Comparison of ENCODE assay signal across 31 cellular contexts in the genomic region with DNA sequence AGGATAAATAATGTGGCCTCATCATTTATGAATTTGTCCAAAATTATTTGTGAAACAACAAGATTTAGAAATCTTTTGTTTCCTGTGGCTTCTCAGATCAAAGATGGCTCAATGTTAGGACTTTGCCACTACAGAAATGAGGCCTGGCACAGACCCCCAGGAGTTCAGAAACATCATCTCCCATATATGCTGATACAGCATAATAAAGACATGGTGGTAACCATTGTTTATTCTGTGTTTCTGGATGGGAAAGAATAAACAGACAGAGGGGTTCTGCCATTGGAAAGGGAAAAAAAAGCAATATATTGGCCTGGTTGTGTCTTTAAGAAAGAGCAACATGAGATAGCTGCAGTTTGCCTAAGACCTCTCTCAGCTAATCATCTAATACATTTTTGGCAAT. TPM values are rescaled to one million over a fixed set of nuclear protein-coding genes. Genes with fewer than 3 reads are reported as not detected.
DNase-seq lines count a peak whose midpoint lies in the region; ATAC-seq, FAIRE-seq and TF ChIP-seq lines count a peak whose summit lies in the region.
"Had no signal": no experiment of that assay in that cellular context is flagged by ENCODE, and none has a peak within 500 bp of the region (broad histone marks: within the 10 kb centered on the region; RNA-seq: fewer than 3 reads in every experiment).

No MANE protein-coding gene starts in this region.

- FAIRE-seq in HepG2 (lab: Jason Lieb, UNC) (no peak), K562 (lab: Jason Lieb, UNC) (no peak)
- FAIRE-seq: GM12878, GM12892, GM18507, GM19239 had no signal

- H3K27me3 ChIP-seq in HepG2 (ENCODE audit: control insufficient read depth in 1 of 2, insufficient read depth in 2 of 2, low read length in 2 of 2) (no peaks in the 10 kb centered on the region), right lobe of liver (no peaks in the 10 kb centered on the region), K562 (ENCODE audit: control insufficient read depth in 2 of 2, insufficient read depth in 2 of 2, low read length in 2 of 2) (no peaks in the 10 kb centered on the region), foreskin keratinocyte (no peaks in the 10 kb centered on the region)
- H3K27me3 ChIP-seq: BE2C, BLaER1 had no signal

- in situ Hi-C loops in HepG2 (cut with HindIII; ENCODE audit: extremely low pct_ligation_motif_present, low pct_unique_long_range_greater_than_20kb) (no loop called here), K562 (cut with MboI) (no loop called here)

- TF ChIP-seq POLR2A in HepG2 (IDR thresholded peaks at IDR 0.05; ENCODE audit: insufficient read depth in 1 of 2, low read depth in 2 of 2, low read length in 2 of 2) (no peak), right lobe of liver (IDR thresholded peaks at IDR 0.05) (no peak), K562 (conservative IDR thresholded peaks at IDR 0.05) (no peak)

- CTCF ChIA-PET in HepG2 (lab: Yijun Ruan, JAX; ENCODE audit: low intra/inter-chr PET ratio, low total read pairs) (no interaction called here), K562 (lab: Yijun Ruan, JAX; ENCODE audit: low intra/inter-chr PET ratio) (no interaction called here)
- CTCF ChIA-PET in activated CD4-positive, alpha-beta T cell treated with anti-CD3 and anti-CD28 coated beads for 36 hours (lab: Charles Lee): no interaction called here

- H3K4me3 Mint-ChIP-seq in activated CD4-positive, alpha-beta T cell treated with anti-CD3 and anti-CD28 coated beads for 36 hours: no peak overlapping the region
- H3K4me3 Mint-ChIP-seq: CD14-positive monocyte; CD4-positive, alpha-beta memory T cell; CD4-positive, CD25-positive, alpha-beta regulatory T cell; CD8-positive, alpha-beta memory T cell had no signal

- H2AFZ ChIP-seq in HepG2 (ENCODE audit: low read length) (no peak overlapping the region), K562 (ENCODE audit: low read depth, low read length) (no peak overlapping the region)

- TF ChIP-seq CTCF in HepG2 (CRISPR knock-in tag; IDR thresholded peaks at IDR 0.05) (no peak), right lobe of liver (IDR thresholded peaks at IDR 0.05) (no peak), K562 (IDR thresholded peaks at IDR 0.05 in 2 of 3, conservative IDR thresholded peaks at IDR 0.05 in 1 of 3; ENCODE audit: insufficient read depth in 2 of 3, low read depth in 1 of 3, low read length in 3 of 3) (no peak), foreskin keratinocyte (conservative IDR thresholded peaks at IDR 0.05) (no peak)

- H4K20me1 ChIP-seq in HepG2 (ENCODE audit: insufficient read depth, low read length) (no peaks in the 10 kb centered on the region), K562 (replicated peaks; ENCODE audit: control insufficient read depth, insufficient read depth, low read length) (no peaks in the 10 kb centered on the region)
- H4K20me1 ChIP-seq: BLaER1 had no signal

- no peaks in the 10 kb centered on the region for H3K9me1 ChIP-seq in K562 (ENCODE audit: control insufficient read depth, insufficient read depth, low read length)

- TF ChIP-seq EP300 in HepG2 (IDR thresholded peaks at IDR 0.05; ENCODE audit: low read depth in 2 of 2, low read length in 2 of 2) (no peak), HepG2 (CRISPR knock-in tag; IDR thresholded peaks at IDR 0.05; ENCODE audit: borderline replicate concordance) (no peak), K562 (IDR thresholded peaks at IDR 0.05; ENCODE audit: low read length) (no peak)

- H3K9me3 Mint-ChIP-seq in activated CD4-positive, alpha-beta T cell treated with anti-CD3 and anti-CD28 coated beads for 36 hours (ENCODE audit: low read depth): peaks cover 5% of the 10 kb centered on the region

- POLR2A ChIA-PET in HepG2 (lab: Yijun Ruan, JAX) (no interaction called here), K562 (lab: Yijun Ruan, JAX) (no interaction called here)
- POLR2A ChIA-PET in activated CD4-positive, alpha-beta T cell treated with anti-CD3 and anti-CD28 coated beads for 36 hours (lab: Charles Lee): no interaction called here

- no peak for ATAC-seq in HepG2
- ATAC-seq in right lobe of liver: no peak
- no peak for ATAC-seq in K562
- ATAC-seq in foreskin keratinocyte: no peak
- no peak for ATAC-seq in activated CD4-positive, alpha-beta T cell treated with anti-CD3 and anti-CD28 coated beads for 36 hours
- ATAC-seq: GM12878 had no signal

- H3K27ac ChIP-seq in HepG2 (ENCODE audit: extremely low read length, insufficient read depth, low read length): no peak overlapping the region
- no peak overlapping the region for H3K27ac ChIP-seq in right lobe of liver
- H3K27ac ChIP-seq in K562 (ENCODE audit: extremely low read depth, low read depth, low read length): no peak overlapping the region
- H3K27ac ChIP-seq in foreskin keratinocyte: no peak overlapping the region
- H3K27ac ChIP-seq: 22Rv1, BLaER1 had no signal

- intact Hi-C loops in HepG2 (cut with micrococcal nuclease; ENCODE audit: unreplicated experiment): no loop called here
- intact Hi-C loops in right lobe of liver (cut with DNase I): no loop called here
- intact Hi-C loops in K562 (cut with micrococcal nuclease): no loop called here
- intact Hi-C loops in activated CD4-positive, alpha-beta T cell treated with anti-CD3 and anti-CD28 coated beads for 36 hours (cut with DNase I, micrococcal nuclease): loop anchor here in 1 of 2 experiments (5.0 kb wide), 1 partner anchor 52 kb away; no protein-coding TSS in a partner anchor

- peaks cover 7% of the 10 kb centered on the region; the same call in 1 of the 2 replicates for H3K9me3 ChIP-seq in HepG2 (ENCODE audit: low read length)
- no peaks in the 10 kb centered on the region for H3K9me3 ChIP-seq in right lobe of liver
- no peaks in the 10 kb centered on the region for H3K9me3 ChIP-seq in K562 (replicated peaks; ENCODE audit: control insufficient read depth, insufficient read depth, low read depth, low read length)
- H3K9me3 ChIP-seq: BE2C had no signal

- BruUV-seq in HepG2 (replicated peaks; lab: Mats Ljungman, UMichigan): no TSS peak
- BruUV-seq in K562 (replicated peaks; lab: Mats Ljungman, UMichigan): no TSS peak

- H3K27me3 Mint-ChIP-seq in activated CD4-positive, alpha-beta T cell treated with anti-CD3 and anti-CD28 coated beads for 36 hours: peaks cover 18% of the 10 kb centered on the region

- H3K4me2 ChIP-seq in HepG2 (ENCODE audit: low read depth, low read length) (no peak overlapping the region), K562 (ENCODE audit: insufficient read depth, low read length) (no peak overlapping the region)
- H3K4me2 ChIP-seq: BLaER1 had no signal

- no peak for DNase-seq in HepG2 (ENCODE audit: low spot score)
- DNase-seq in right lobe of liver: no peak
- DNase-seq in K562 (ENCODE audit: extremely low read depth in 1 of 4, low spot score in 3 of 4): no peak
- DNase-seq in foreskin keratinocyte: no peak
- no peak for DNase-seq in activated CD4-positive, alpha-beta T cell treated with anti-CD3 and anti-CD28 coated beads for 36 hours
- DNase-seq: ACHN; BE2C; C1 segment of cervical spinal cord; CD4-positive, alpha-beta memory T cell; CD4-positive, CD25-positive, alpha-beta regulatory T cell; CD8-positive, alpha-beta memory T cell; COR-L47; DMS 273 treated with DMSO at 0.1 percent for 48 hours; DMS153; DMS53; DMS79; DND-41; EL; GDM1 had no signal

- H3K36me3 ChIP-seq in HepG2 (replicated peaks in 1 of 2; ENCODE audit: control insufficient read depth in 1 of 2, insufficient read depth in 2 of 2, low read length in 2 of 2) (no peaks in the 10 kb centered on the region), right lobe of liver (no peaks in the 10 kb centered on the region), K562 (ENCODE audit: control insufficient read depth, insufficient read depth, low read length) (no peaks in the 10 kb centered on the region)
- H3K36me3 ChIP-seq: BE2C, BLaER1 had no signal

- H3K79me2 ChIP-seq in HepG2 (ENCODE audit: insufficient read depth, low read length) (no peaks in the 10 kb centered on the region), K562 (ENCODE audit: control insufficient read depth, insufficient read depth, low read length) (no peaks in the 10 kb centered on the region)

- no peaks in the 10 kb centered on the region for H3K36me3 Mint-ChIP-seq in activated CD4-positive, alpha-beta T cell treated with anti-CD3 and anti-CD28 coated beads for 36 hours (ENCODE audit: low read depth)
- H3K36me3 Mint-ChIP-seq: CD14-positive monocyte; CD4-positive, alpha-beta memory T cell; CD4-positive, CD25-positive, alpha-beta regulatory T cell; CD8-positive, alpha-beta memory T cell had no signal

- H3K27ac Mint-ChIP-seq in activated CD4-positive, alpha-beta T cell treated with anti-CD3 and anti-CD28 coated beads for 36 hours: no peak overlapping the region
- H3K27ac Mint-ChIP-seq: CD14-positive monocyte; CD4-positive, alpha-beta memory T cell; CD4-positive, CD25-positive, alpha-beta regulatory T cell; CD8-positive, alpha-beta memory T cell had no signal

- no peaks in the 10 kb centered on the region for H3K4me1 ChIP-seq in HepG2 (ENCODE audit: insufficient read depth, low read length)
- no peaks in the 10 kb centered on the region for H3K4me1 ChIP-seq in right lobe of liver
- H3K4me1 ChIP-seq in K562 (replicated peaks in 1 of 2; ENCODE audit: control insufficient read depth in 2 of 2, insufficient read depth in 2 of 2, low read length in 2 of 2): no peaks in the 10 kb centered on the region
- no peaks in the 10 kb centered on the region for H3K4me1 ChIP-seq in foreskin keratinocyte
- H3K4me1 ChIP-seq: BE2C had no signal

- no peaks in the 10 kb centered on the region for H3K4me1 Mint-ChIP-seq in activated CD4-positive, alpha-beta T cell treated with anti-CD3 and anti-CD28 coated beads for 36 hours
- H3K4me1 Mint-ChIP-seq: CD4-positive, alpha-beta memory T cell; CD4-positive, CD25-positive, alpha-beta regulatory T cell; CD8-positive, alpha-beta memory T cell had no signal

- no peak for TF ChIP-seq RAD21 in HepG2 (CRISPR knock-in tag; IDR thresholded peaks at IDR 0.05)
- no peak for TF ChIP-seq RAD21 in K562 (CRISPR knock-in tag; conservative IDR thresholded peaks at IDR 0.05 in 1 of 2, IDR thresholded peaks at IDR 0.05 in 1 of 2)

- H3K4me3 ChIP-seq in HepG2 (replicated peaks in 1 of 3; ENCODE audit: insufficient read depth in 1 of 3, low read depth in 2 of 3, low read length in 3 of 3): no peak overlapping the region
- H3K4me3 ChIP-seq in right lobe of liver: no peak overlapping the region
- no peak overlapping the region for H3K4me3 ChIP-seq in K562
- H3K4me3 ChIP-seq: BLaER1, GM12878 had no signal

- no peak overlapping the region for H3K9ac ChIP-seq in HepG2 (ENCODE audit: insufficient read depth, low read depth, low read length)
- H3K9ac ChIP-seq in K562 (ENCODE audit: insufficient read depth in 1 of 2, low read depth in 2 of 2, low read length in 2 of 2): no peak overlapping the region
- H3K9ac ChIP-seq: BLaER1 had no signal

RNA-seq across cellular contexts. Expression of gene OR5AN1, which starts 6.9 kb away (rescaled TPM):
- total RNA-seq in HepG2 (2016; rRNA removed; fragmentation: Illumina TruSeq; extraction: Trizol): not detected in 2 replicates
- total RNA-seq in HepG2 (2016; cell fraction: cytosol; rRNA removed; fragmentation: Illumina TruSeq; extraction: Trizol; ENCODE audit: low read depth): not detected in 2 replicates
- total RNA-seq in HepG2 (2016; cell fraction: insoluble cytoplasmic fraction; rRNA removed; fragmentation: Illumina TruSeq; extraction: Trizol): not detected in 2 replicates
- not detected in 2 replicates for total RNA-seq in HepG2 (2016; cell fraction: membrane; rRNA removed; fragmentation: Illumina TruSeq; extraction: Trizol)
- total RNA-seq in HepG2 (2016; cell fraction: nucleus; rRNA removed; fragmentation: Illumina TruSeq; extraction: Trizol): not detected in 2 replicates
- not detected in 2 replicates for polyA plus RNA-seq in HepG2 (2011; rRNA removed)
- polyA plus RNA-seq in HepG2 (2011; cell fraction: cytosol; rRNA removed): not detected in 2 replicates
- not detected in 2 replicates for polyA plus RNA-seq in HepG2 (2011; cell fraction: nucleus; rRNA removed)
- polyA plus RNA-seq in HepG2 (2012): not detected in 2 replicates
- not detected in 2 replicates for polyA plus RNA-seq in HepG2 (2016; cell fraction: cytosol; fragmentation: Illumina TruSeq; extraction: Trizol; ENCODE audit: low read depth)
- not detected in 2 replicates for polyA plus RNA-seq in HepG2 (2016; cell fraction: insoluble cytoplasmic fraction; fragmentation: Illumina TruSeq; extraction: Trizol; ENCODE audit: low read depth)
- polyA plus RNA-seq in HepG2 (2016; cell fraction: membrane; fragmentation: Illumina TruSeq; extraction: Trizol; ENCODE audit: low read depth): not detected in 2 replicates
- polyA plus RNA-seq in HepG2 (2016; cell fraction: nucleus; fragmentation: Illumina TruSeq; extraction: Trizol; ENCODE audit: insufficient read depth, low read depth): not detected in 2 replicates
- not detected in 2 replicates for polyA minus RNA-seq in HepG2 (2011; rRNA and poly(A)+ RNA removed; ENCODE audit: low replicate concordance)
- not detected in 2 replicates for polyA minus RNA-seq in HepG2 (2011; cell fraction: cytosol; rRNA and poly(A)+ RNA removed)
- polyA minus RNA-seq in HepG2 (2011; cell fraction: nucleus; rRNA and poly(A)+ RNA removed): not detected in 2 replicates
- under 1 TPM in 2 of 6 experiments, not detected in 4; 0.02 to 0.07 TPM for total RNA-seq in right lobe of liver
- not detected in 2 replicates for total RNA-seq in K562 (2011; cell fraction: chromatin; rRNA removed; ENCODE audit: low replicate concordance)
- total RNA-seq in K562 (2011; cell fraction: nucleolus; rRNA removed): not detected in 2 replicates
- not detected in 2 replicates for total RNA-seq in K562 (2011; cell fraction: nucleoplasm; rRNA removed)
- not detected in 2 replicates for total RNA-seq in K562 (2014; rRNA removed)
- not detected in 2 replicates for total RNA-seq in K562 (2014; rRNA removed; fragmentation: Illumina TruSeq; extraction: Trizol)
- not detected in 2 replicates for total RNA-seq in K562 (2015; rRNA removed; fragmentation: Illumina TruSeq; extraction: Trizol)
- total RNA-seq in K562 (2021): not detected in 2 replicates
- not detected in 2 replicates for polyA plus RNA-seq in K562 (2011; rRNA removed)
- polyA plus RNA-seq in K562 (2011; cell fraction: cytosol; rRNA removed): not detected in 2 replicates
- polyA plus RNA-seq in K562 (2011; cell fraction: nucleus; rRNA removed): not detected in 2 replicates
- polyA plus RNA-seq in K562 (2012): not detected in 2 replicates
- not detected in 2 replicates for polyA plus RNA-seq in K562 (2014; fragmentation: Illumina TruSeq; extraction: Trizol)
- not detected for polyA plus RNA-seq in K562 (2014; fragmentation: Nextera tagmentation; extraction: Ambion mirVana)
- not detected in 2 replicates for polyA plus RNA-seq in K562 (2014; rRNA removed)
- not detected in 2 replicates for polyA minus RNA-seq in K562 (2011; rRNA and poly(A)+ RNA removed)
- not detected in 2 replicates for polyA minus RNA-seq in K562 (2011; cell fraction: cytosol; rRNA and poly(A)+ RNA removed)
- polyA minus RNA-seq in K562 (2011; cell fraction: nucleus; rRNA and poly(A)+ RNA removed): not detected in 2 replicates
- not detected in 2 replicates for total RNA-seq in foreskin keratinocyte
- not detected in 2 replicates for polyA plus RNA-seq in foreskin keratinocyte
- total RNA-seq in activated CD4-positive, alpha-beta T cell treated with anti-CD3 and anti-CD28 coated beads for 36 hours: not detected
- total RNA-seq: A172; A673; CD4-positive, alpha-beta memory T cell; CD4-positive, CD25-positive, alpha-beta regulatory T cell; CD8-positive, alpha-beta memory T cell; Daoy; G401; GM12878 had no signal
- polyA plus RNA-seq: AG04450; CD14-positive monocyte; CD4-positive, alpha-beta memory T cell; CD4-positive, CD25-positive, alpha-beta regulatory T cell; CD8-positive, alpha-beta memory T cell; GM12878 had no signal

Comparison
In these comparisons a context has a peak if more than half of its experiments do, and no peak if none do; other contexts are left out.
1. Of the 241 proteins assayed by ChIP-seq in both HepG2 and K562: peak only in HepG2: none; only in K562: MAFG; in both: MAFF and MAFK; in neither: 238.